In the genomic region with DNA sequence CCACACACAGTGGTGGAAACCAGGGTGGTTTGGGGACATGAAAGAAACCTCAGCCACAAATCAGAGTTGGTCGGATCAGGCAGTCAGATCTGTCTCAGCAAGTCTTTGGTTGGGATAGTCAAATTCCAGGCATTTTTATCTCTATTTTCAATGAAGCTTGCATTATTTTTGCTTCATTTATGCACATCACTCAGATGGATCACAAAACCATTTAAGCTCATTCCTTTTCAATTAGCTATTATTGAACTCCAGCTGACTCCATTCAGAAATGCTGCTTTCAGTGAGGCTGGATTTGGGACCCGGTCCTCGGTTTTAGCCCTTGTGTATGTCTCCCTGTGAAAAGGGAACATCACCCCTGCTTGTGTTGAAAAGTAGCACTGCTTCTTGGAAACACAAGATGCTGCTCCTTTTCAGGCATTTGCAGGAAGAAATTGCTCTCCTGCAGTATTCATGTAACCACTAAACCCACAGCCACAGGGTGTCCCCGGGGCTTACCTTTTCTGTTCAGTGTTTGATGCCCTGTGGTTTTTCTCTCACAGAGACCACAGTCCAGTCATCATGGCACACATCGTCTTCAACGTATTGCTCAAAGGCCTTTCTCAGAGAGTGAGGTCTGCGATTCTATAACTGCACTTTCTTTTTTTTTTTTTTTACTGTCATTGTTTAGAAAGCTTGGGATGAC, we compare ENCODE assay signal across 16 cellular contexts.
DNase-seq lines count a peak whose midpoint lies in the region; ATAC-seq, FAIRE-seq and TF ChIP-seq lines count a peak whose summit lies in the region.
"Had no signal": no experiment of that assay in that cellular context is flagged by ENCODE, and none has a peak within 500 bp of the region (broad histone marks: within the 10 kb centered on the region; RNA-seq: fewer than 3 reads in every experiment).

No MANE protein-coding gene starts in this region.

- no peak overlapping the region for H3K4me3 Mint-ChIP-seq in stimulated activated effector memory CD8-positive, alpha-beta T cell treated with anti-CD3 and anti-CD28 coated beads, Interleukin-12 subunit alpha, Interleukin-12 subunit beta, amount 100 ng/mL, for 72 hours
- H3K4me3 Mint-ChIP-seq: activated T-cell treated with anti-CD3 and anti-CD28 coated beads, Interleukin-2, amount 50 U/mL, for 24 hours had no signal

- no peak overlapping the region for H2BK12ac ChIP-seq in H1 (ENCODE audit: low read depth, low read length)

- H2BK120ac ChIP-seq in H1 (replicated peaks; ENCODE audit: low read depth, low read length), result no peak overlapping the region

- no peak overlapping the region for H2BK20ac ChIP-seq in H1 (ENCODE audit: low read length)

- no peak overlapping the region for H3K27ac ChIP-seq in H1 (ENCODE audit: low read depth, low read length)
- H3K27ac ChIP-seq: left lung, transverse colon, WERI-Rb-1 had no signal

- H3K27me3 ChIP-seq in H1 (replicated peaks in 1 of 4; ENCODE audit: control insufficient read depth in 3 of 4, extremely low read depth in 1 of 4, insufficient read depth in 3 of 4, low read length in 3 of 4), result no peaks in the 10 kb centered on the region
- H3K27me3 ChIP-seq: left lung, transverse colon had no signal

- no peak overlapping the region for H2AK5ac ChIP-seq in H1 (ENCODE audit: low read depth, low read length)

- FAIRE-seq in H1 (lab: Jason Lieb, UNC), result no peak
- FAIRE-seq: A204.1 had no signal

- no peak overlapping the region for H3K4ac ChIP-seq in H1 (replicated peaks; ENCODE audit: insufficient read length, low read depth, low read length)

- WGBS in H1 (ENCODE audit: extremely low coverage in 1 of 2, insufficient coverage in 1 of 2, insufficient read length in 1 of 2, insufficient replicate concordance in 2 of 2, low coverage in 1 of 2, low lambda C conversion rate in 2 of 2, missing lambda C conversion rate in 1 of 2), 2 experiments, result 87% methylated on average over 7 of the region's 7 CpGs; no CpG with 5 or more reads in 1 of the 2 experiments

- H2AFZ ChIP-seq in H1 (ENCODE audit: low read length), result no peak overlapping the region

- H3K4me1 ChIP-seq in H1 (replicated peaks in 1 of 4; ENCODE audit: control insufficient read depth in 3 of 4, insufficient read depth in 4 of 4, low read length in 3 of 4), result peaks cover 2 to 9% (median 4%) of the 10 kb centered on the region in 4 experiments; a peak in 4 of 7 replicates
- H3K4me1 ChIP-seq: left lung, transverse colon had no signal

- no peak overlapping the region for H3K4me2 ChIP-seq in H1 (ENCODE audit: insufficient read depth in 1 of 2, low read depth in 2 of 2, low read length in 2 of 2)

- no peaks in the 10 kb centered on the region for H3K79me1 ChIP-seq in H1 (ENCODE audit: low read depth, low read length)

- no peak overlapping the region for H3K56ac ChIP-seq in H1 (replicated peaks; ENCODE audit: insufficient read length, low read depth, low read length)

- no peak overlapping the region for H3K4me3 ChIP-seq in H1 (ENCODE audit: extremely low read depth in 1 of 4, insufficient read depth in 2 of 4, low read depth in 3 of 4, low read length in 4 of 4)
- H3K4me3 ChIP-seq: left lung, transverse colon had no signal

- no peak overlapping the region for H4K8ac ChIP-seq in H1 (ENCODE audit: extremely low read depth, insufficient read depth, low read length)

- no peak for TF ChIP-seq CTCF in H1 (IDR thresholded peaks at IDR 0.05; ENCODE audit: control extremely low read depth in 1 of 3, insufficient read depth in 1 of 3, low read depth in 1 of 3, low read length in 3 of 3)

- TF ChIP-seq POLR2A in H1 (IDR thresholded peaks at IDR 0.05; ENCODE audit: control extremely low read depth in 1 of 2, low read depth in 2 of 2, low read length in 2 of 2), result no peak

- no peaks in the 10 kb centered on the region for H3K36me3 ChIP-seq in H1 (ENCODE audit: control insufficient read depth in 2 of 4, insufficient read depth in 4 of 4, low read length in 3 of 4)
- H3K36me3 ChIP-seq: left lung, transverse colon, WERI-Rb-1 had no signal

- no peak overlapping the region for H3K14ac ChIP-seq in H1 (ENCODE audit: insufficient read length)

- CTCF ChIA-PET in H1 (lab: Charles Lee; ENCODE audit: partially characterized antibody), result interaction anchor here (1.5 to 2.3 kb wide), 3 partner anchors 10 to 653 kb away, joined by 3 to 7 read pairs (median 4); no protein-coding TSS in a partner anchor

- H2BK15ac ChIP-seq in H1 (ENCODE audit: low read length), result no peak overlapping the region

- no peak overlapping the region for H3K23ac ChIP-seq in H1 (ENCODE audit: insufficient read length)

- H3K79me2 ChIP-seq in H1 (ENCODE audit: control insufficient read depth in 1 of 2, insufficient read depth in 2 of 2, low read length in 2 of 2), result no peaks in the 10 kb centered on the region

- no peak overlapping the region for H4K5ac ChIP-seq in H1 (ENCODE audit: insufficient read length, low read depth, low read length)

- TF ChIP-seq EP300 in H1 (IDR thresholded peaks at IDR 0.05; ENCODE audit: borderline replicate concordance in 1 of 2, low read depth in 2 of 2, low read length in 2 of 2), result no peak

- H4K91ac ChIP-seq in H1 (replicated peaks; ENCODE audit: insufficient read length, low read length), result no peak overlapping the region

- no peaks in the 10 kb centered on the region for H3K4me1 Mint-ChIP-seq in stimulated activated effector memory CD8-positive, alpha-beta T cell treated with anti-CD3 and anti-CD28 coated beads, Interleukin-12 subunit alpha, Interleukin-12 subunit beta, amount 100 ng/mL, for 72 hours

- ATAC-seq in stimulated activated effector memory CD8-positive, alpha-beta T cell treated with anti-CD3 and anti-CD28 coated beads, Interleukin-12 subunit alpha, Interleukin-12 subunit beta, amount 100 ng/mL, for 72 hours, result peak; percentile 46
- ATAC-seq in GM21381 (IDR thresholded peaks at IDR 0.05; ENCODE audit: unreplicated experiment), result no peak
- ATAC-seq: left lung had no signal

- H3K27ac Mint-ChIP-seq in stimulated activated effector memory CD8-positive, alpha-beta T cell treated with anti-CD3 and anti-CD28 coated beads, Interleukin-12 subunit alpha, Interleukin-12 subunit beta, amount 100 ng/mL, for 72 hours, result no peak overlapping the region
- H3K27ac Mint-ChIP-seq: activated T-cell treated with anti-CD3 and anti-CD28 coated beads, Interleukin-2, amount 50 U/mL, for 24 hours had no signal

- no peaks in the 10 kb centered on the region for H3K36me3 Mint-ChIP-seq in stimulated activated effector memory CD8-positive, alpha-beta T cell treated with anti-CD3 and anti-CD28 coated beads, Interleukin-12 subunit alpha, Interleukin-12 subunit beta, amount 100 ng/mL, for 72 hours

- peak; percentile 5 to 18; a peak in 1 of 4 replicates for TF ChIP-seq RAD21 in H1 (IDR thresholded peaks at IDR 0.05 in 1 of 2, conservative IDR thresholded peaks at IDR 0.05 in 1 of 2; ENCODE audit: low read depth in 2 of 2, low read length in 2 of 2)

- H3K9ac ChIP-seq in H1 (replicated peaks in 1 of 4; ENCODE audit: extremely low read depth in 1 of 4, low read depth in 3 of 4, low read length in 3 of 4), result no peak overlapping the region

- no peaks in the 10 kb centered on the region for H4K20me1 ChIP-seq in H1 (replicated peaks in 1 of 2; ENCODE audit: control insufficient read depth in 1 of 2, insufficient read depth in 2 of 2, low read length in 2 of 2)

- no peaks in the 10 kb centered on the region for H3K23me2 ChIP-seq in H1 (ENCODE audit: low read depth, low read length)

- no peak overlapping the region for H3K18ac ChIP-seq in H1 (ENCODE audit: extremely low read depth, low read length)

- DNase-seq in NCI-H526 (lab: John Stamatoyannopoulos, UW) (peak; percentile 44 to 60), NCI-H526 treated with DMSO at 0.1 percent for 48 hours (lab: John Stamatoyannopoulos, UW) (no peak), OCI-M1 (lab: John Stamatoyannopoulos, UW) (peak; percentile 22), H1 (ENCODE audit: low read depth in 1 of 2, low spot score in 2 of 2) (no peak), DMS153 treated with DMSO at 0.1 percent for 48 hours (lab: John Stamatoyannopoulos, UW; ENCODE audit: unreplicated experiment) (no peak), posterior cingulate gyrus (no peak)
- no peak for DNase-seq in stimulated activated effector memory CD8-positive, alpha-beta T cell treated with anti-CD3 and anti-CD28 coated beads, Interleukin-12 subunit alpha, Interleukin-12 subunit beta, amount 100 ng/mL, for 72 hours (ENCODE audit: low spot score in 2 of 2)
- DNase-seq: activated T-cell treated with anti-CD3 and anti-CD28 coated beads, Interleukin-2, amount 50 U/mL, for 24 hours; amniotic stem cell; effector CD8-positive, alpha-beta T cell; HCEC 1CT; left lung; transverse colon; WERI-Rb-1 had no signal

- intact Hi-C loops in posterior cingulate gyrus (cut with DNase I), result no loop called here

- H3K9me3 ChIP-seq in H1 (ENCODE audit: insufficient read depth in 2 of 2, low read depth in 1 of 2, low read length in 1 of 2), result no peaks in the 10 kb centered on the region
- H3K9me3 ChIP-seq: left lung, transverse colon had no signal

- POLR2A ChIA-PET in H1 (lab: Charles Lee; ENCODE audit: partially characterized antibody), result no interaction called here

- H3K9me3 Mint-ChIP-seq in stimulated activated effector memory CD8-positive, alpha-beta T cell treated with anti-CD3 and anti-CD28 coated beads, Interleukin-12 subunit alpha, Interleukin-12 subunit beta, amount 100 ng/mL, for 72 hours, result no peaks in the 10 kb centered on the region

- H2BK5ac ChIP-seq in H1 (ENCODE audit: low read depth, low read length), result no peak overlapping the region

TF ChIP-seq in H1, 55 proteins besides CTCF, POLR2A, EP300 and RAD21 (continues in another document):
- TF ChIP-seq ZNF274 (IDR thresholded peaks at IDR 0.05; ENCODE audit: borderline replicate concordance, extremely low read depth, low read length) (no peak), JUN (IDR thresholded peaks at IDR 0.05; ENCODE audit: low read depth, low read length) (no peak), RXRA (IDR thresholded peaks at IDR 0.05; ENCODE audit: insufficient read depth, low read depth, low read length) (no peak), FOSL1 (IDR thresholded peaks at IDR 0.05; ENCODE audit: insufficient read depth, low read depth, low read length) (no peak), POLR2AphosphoS5 (IDR thresholded peaks at IDR 0.05; ENCODE audit: low read depth, low read length) (no peak), KDM4A (IDR thresholded peaks at IDR 0.05; ENCODE audit: low read depth, low read length, severe bottlenecking) (no peak), CBX8 (IDR thresholded peaks at IDR 0.05; ENCODE audit: borderline replicate concordance, low read depth, low read length) (no peak)
- TF ChIP-seq, protein P1, sequence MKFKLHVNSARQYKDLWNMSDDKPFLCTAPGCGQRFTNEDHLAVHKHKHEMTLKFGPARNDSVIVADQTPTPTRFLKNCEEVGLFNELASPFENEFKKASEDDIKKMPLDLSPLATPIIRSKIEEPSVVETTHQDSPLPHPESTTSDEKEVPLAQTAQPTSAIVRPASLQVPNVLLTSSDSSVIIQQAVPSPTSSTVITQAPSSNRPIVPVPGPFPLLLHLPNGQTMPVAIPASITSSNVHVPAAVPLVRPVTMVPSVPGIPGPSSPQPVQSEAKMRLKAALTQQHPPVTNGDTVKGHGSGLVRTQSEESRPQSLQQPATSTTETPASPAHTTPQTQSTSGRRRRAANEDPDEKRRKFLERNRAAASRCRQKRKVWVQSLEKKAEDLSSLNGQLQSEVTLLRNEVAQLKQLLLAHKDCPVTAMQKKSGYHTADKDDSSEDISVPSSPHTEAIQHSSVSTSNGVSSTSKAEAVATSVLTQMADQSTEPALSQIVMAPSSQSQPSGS (IDR thresholded peaks at IDR 0.05; ENCODE audit: low read length), result no peak

Comparison
In these comparisons a context has a peak if more than half of its experiments do, and no peak if none do; other contexts are left out.
1. DNase-seq: peak in NCI-H526 (2 of 2) and OCI-M1 (single experiment); none in NCI-H526 treated with DMSO at 0.1 percent for 48 hours (single experiment), H1 (0 of 2), stimulated activated effector memory CD8-positive, alpha-beta T cell treated with anti-CD3 and anti-CD28 coated beads, Interleukin-12 subunit alpha, Interleukin-12 subunit beta, amount 100 ng/mL, for 72 hours (0 of 2), DMS153 treated with DMSO at 0.1 percent for 48 hours (single experiment) and posterior cingulate gyrus (0 of 10).